In genomic region chr1:72623299-72623708, GRCh38 we compare ENCODE assay signal across 8 cellular contexts.
A peak's percentile ranks its signal among the peaks of the same experiment; 100 is the strongest.
DNase-seq lines count a peak whose midpoint lies in the region; ATAC-seq and TF ChIP-seq lines count a peak whose summit lies in the region.

No MANE protein-coding gene starts in this region.

- no peaks in the 10 kb centered on the region for H3K36me3 ChIP-seq in OCI-LY3 (replicated peaks; ENCODE audit: low read depth, low read length)

- peak overlapping the region; percentile 98 for H2AFZ ChIP-seq in OCI-LY3 (ENCODE audit: low read depth, low read length)

- TF ChIP-seq CTCF in OCI-LY3 (IDR thresholded peaks at IDR 0.05; ENCODE audit: low read depth, low read length), result peak; percentile 68

- no peaks in the 10 kb centered on the region for H3K9me3 ChIP-seq in OCI-LY3 (ENCODE audit: insufficient read depth, low read length)

- peak overlapping the region; percentile 85 for H3K4me2 ChIP-seq in OCI-LY3 (ENCODE audit: low read length)

- no peaks in the 10 kb centered on the region for H3K27me3 ChIP-seq in OCI-LY3 (ENCODE audit: low read depth, low read length)

- DNase-seq in G401 (ENCODE audit: low spot score), result peak; percentile 86
- DNase-seq in HT1080 (ENCODE audit: low read depth), result peak; percentile 55
- peak; percentile 47 for DNase-seq in ecto neural progenitor cell (ENCODE audit: low spot score)
- peak; percentile 51 for DNase-seq in midbrain (lab: John Stamatoyannopoulos, UW)
- DNase-seq in activated naive CD4-positive, alpha-beta T cell (lab: John Stamatoyannopoulos, UW), result no peak

- no peak overlapping the region for H3K27ac ChIP-seq in OCI-LY3 (ENCODE audit: low read length)

- H4K20me1 ChIP-seq in OCI-LY3 (ENCODE audit: insufficient read depth, low read length), result no peaks in the 10 kb centered on the region

- H3K79me2 ChIP-seq in OCI-LY3 (ENCODE audit: low read length), result no peaks in the 10 kb centered on the region

- H3K9ac ChIP-seq in OCI-LY3 (ENCODE audit: low read length), result peak overlapping the region; percentile 30; the same call in 1 of the 2 replicates

- no peaks in the 10 kb centered on the region for H3K4me1 ChIP-seq in OCI-LY3 (ENCODE audit: low read length)

- ATAC-seq in GM21619 (IDR thresholded peaks at IDR 0.05; ENCODE audit: unreplicated experiment), result peak; percentile 93
- no peak for ATAC-seq in GM19467 (IDR thresholded peaks at IDR 0.05; ENCODE audit: unreplicated experiment)

- peak overlapping the region; percentile 85 for H3K4me3 ChIP-seq in OCI-LY3 (ENCODE audit: low read length)

- in situ Hi-C loops in G401 (cut with HindIII; ENCODE audit: low sequenced_read_pairs), result no loop called here

Comparison
In these comparisons a context has a peak if more than half of its experiments do, and no peak if none do; other contexts are left out.
1. DNase-seq: peak in G401 (single experiment), HT1080 (single experiment), ecto neural progenitor cell (single experiment) and midbrain (single experiment); none in activated naive CD4-positive, alpha-beta T cell (0 of 4).